ENCODE assay signal across 2 cellular contexts in the genomic region with DNA sequence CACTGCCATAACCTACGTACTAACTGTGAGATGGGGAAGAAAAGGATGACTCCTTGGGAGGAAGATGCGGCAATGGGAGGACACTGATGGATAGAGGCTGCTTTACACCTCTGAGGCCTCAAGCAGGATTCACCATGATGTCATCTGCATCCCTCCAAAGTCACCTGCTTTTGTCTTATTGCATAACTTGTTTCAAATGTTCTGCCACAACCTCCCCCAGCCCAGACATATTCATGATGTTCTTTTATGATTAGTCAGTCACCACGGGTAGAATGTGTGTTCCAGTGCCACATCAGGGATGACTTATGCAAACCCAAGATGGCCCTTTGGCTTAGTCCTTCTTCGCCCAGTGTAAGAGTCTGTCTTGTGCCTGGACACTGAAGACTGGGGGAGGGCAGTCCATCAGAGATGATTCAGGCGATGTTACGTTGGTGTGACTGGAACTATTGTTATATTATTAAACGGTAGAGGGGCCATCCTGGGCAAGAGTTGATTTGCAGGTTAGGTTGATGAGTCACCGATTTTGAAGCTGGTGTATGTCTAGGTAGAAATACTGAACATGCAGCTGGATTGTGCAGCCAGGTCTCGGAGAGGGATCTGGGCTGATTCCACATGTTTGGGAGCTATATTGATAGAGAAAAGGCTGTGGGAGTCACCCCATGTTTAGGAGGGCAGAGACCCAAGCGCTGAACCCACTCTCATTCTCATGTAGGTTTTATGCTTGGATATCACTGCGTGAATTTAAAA.
TF ChIP-seq lines count a peak whose summit lies in the region.

No MANE protein-coding gene starts in this region.

TF ChIP-seq in A549, 52 proteins besides CTCF, POLR2A, EP300 and RAD21:
- TF ChIP-seq TP53 (CRISPR knock-in tag; IDR thresholded peaks at IDR 0.05) (no peak), HOXB5 (CRISPR knock-in tag; IDR thresholded peaks at IDR 0.05) (no peak), FOSL2 (IDR thresholded peaks at IDR 0.05) (no peak), FOSL2 (CRISPR knock-in tag; IDR thresholded peaks at IDR 0.05) (0 out of 2 replicates have a peak, but pooled peaks have one; percentile 12), NPAS2 (CRISPR knock-in tag; IDR thresholded peaks at IDR 0.05; ENCODE audit: borderline replicate concordance) (no peak), CHD2 (IDR thresholded peaks at IDR 0.05; ENCODE audit: low read length, partially characterized antibody) (no peak), JUN (IDR thresholded peaks at IDR 0.05) (no peak)

TF ChIP-seq in K562, 482 proteins besides CTCF, POLR2A, EP300 and RAD21:
- TF ChIP-seq TRIM25 (IDR thresholded peaks at IDR 0.05; ENCODE audit: borderline replicate concordance) (no peak), ZNF263 (CRISPR knock-in tag; IDR thresholded peaks at IDR 0.05; ENCODE audit: borderline replicate concordance) (no peak), JUND (IDR thresholded peaks at IDR 0.05; ENCODE audit: borderline replicate concordance, low read depth, low read length) (no peak), JUND (tag; IDR thresholded peaks at IDR 0.05; ENCODE audit: borderline replicate concordance, low read depth, low read length) (peak; percentile 21; the same call in 1 of the 3 replicates), ATF3 (IDR thresholded peaks at IDR 0.05) (peak; percentile 23; the same call in 1 of the 2 replicates), ATF3 (CRISPR knock-in tag; conservative IDR thresholded peaks at IDR 0.05) (no peak)
